Comparison of ENCODE assay signal across 19 cellular contexts in the genomic region with DNA sequence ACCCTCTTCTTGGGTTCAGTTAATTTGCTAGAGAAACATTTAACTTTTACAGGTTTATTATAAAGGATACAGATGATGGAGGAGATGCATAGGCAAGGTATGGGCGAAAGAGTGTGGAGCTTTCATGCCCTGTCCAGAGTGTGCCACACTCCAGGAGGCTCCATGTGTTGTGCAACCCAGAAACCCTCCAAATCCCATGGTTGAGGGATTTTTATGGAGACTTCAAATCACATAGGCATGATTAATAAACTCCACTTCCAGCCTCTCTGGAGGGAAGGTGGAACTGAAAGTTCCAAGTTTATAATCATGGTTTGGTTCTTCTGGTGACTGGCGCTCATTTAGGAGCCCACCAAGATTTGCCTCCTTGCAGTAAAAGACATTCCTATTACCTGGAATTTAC.
"Had no signal": no experiment of that assay in that cellular context is flagged by ENCODE, and none has a peak within 500 bp of the region (broad histone marks: within the 10 kb centered on the region; RNA-seq: fewer than 3 reads in every experiment).

No MANE protein-coding gene starts in this region.

- H3K4me1 ChIP-seq: heart left ventricle, psoas muscle, spleen, tibial artery, upper lobe of right lung, vagina had no signal

- H3K4me1 Mint-ChIP-seq: naive thymus-derived CD4-positive, alpha-beta T cell; stimulated activated memory B cell treated with anti-CD40 and anti-IgM and Interleukin-4, amounts not matched to agents 10 μg/mL and 1 μg/mL and 100 μg/mL, for 72 hours had no signal

- H3K9me3 Mint-ChIP-seq: naive thymus-derived CD4-positive, alpha-beta T cell; nephron progenitor cell; stimulated activated memory B cell treated with anti-CD40 and anti-IgM and Interleukin-4, amounts not matched to agents 10 μg/mL and 1 μg/mL and 100 μg/mL, for 72 hours; stimulated activated naive CD8-positive, alpha-beta T cell treated with anti-CD3 and anti-CD28 coated beads, Interleukin-15, Interleukin-2, amounts not matched to agents 100 ng/mL and 50 ng/mL, for 24 hours had no signal

- H3K27ac Mint-ChIP-seq: nephron progenitor cell; stimulated activated memory B cell treated with anti-CD40 and anti-IgM and Interleukin-4, amounts not matched to agents 10 μg/mL and 1 μg/mL and 100 μg/mL, for 72 hours; stimulated activated naive CD8-positive, alpha-beta T cell treated with anti-CD3 and anti-CD28 coated beads, Interleukin-15, Interleukin-2, amounts not matched to agents 100 ng/mL and 50 ng/mL, for 24 hours had no signal

- H3K4me3 ChIP-seq: heart left ventricle, psoas muscle, spleen, tibial artery, upper lobe of right lung, vagina had no signal

- H3K27me3 ChIP-seq: heart left ventricle, spleen, tibial artery, upper lobe of right lung, vagina had no signal

- H3K27ac ChIP-seq: heart left ventricle, psoas muscle, spleen, tibial artery, upper lobe of right lung, vagina had no signal

- H3K36me3 ChIP-seq: upper lobe of right lung, vagina had no signal

- H3K27me3 Mint-ChIP-seq: naive thymus-derived CD4-positive, alpha-beta T cell; stimulated activated memory B cell treated with anti-CD40 and anti-IgM and Interleukin-4, amounts not matched to agents 10 μg/mL and 1 μg/mL and 100 μg/mL, for 72 hours; stimulated activated naive CD8-positive, alpha-beta T cell treated with anti-CD3 and anti-CD28 coated beads, Interleukin-15, Interleukin-2, amounts not matched to agents 100 ng/mL and 50 ng/mL, for 24 hours had no signal

- DNase-seq: dermis blood vessel endothelial cell; foreskin melanocyte; heart left ventricle; hippocampal formation; mammary epithelial cell; naive thymus-derived CD4-positive, alpha-beta T cell; nephron progenitor cell; psoas muscle; spleen; stimulated activated CD4-positive, alpha-beta T cell treated with anti-CD3 and anti-CD28 coated beads, Interleukin-15, amount 100 ng/mL, for 24 hours; stimulated activated CD4-positive, alpha-beta T cell treated with anti-CD3 and anti-CD28 coated beads, Interleukin-1b, Interleukin-23, amount 100 ng/mL, for 48 hours; stimulated activated CD4-positive, alpha-beta T cell treated with anti-CD3 and anti-CD28 coated beads, Interleukin-4, amount 100 ng/mL, for 24 hours; tibial artery; upper lobe of right lung had no signal

- ATAC-seq: heart left ventricle; left lobe of liver; naive thymus-derived CD4-positive, alpha-beta T cell; psoas muscle; sciatic nerve; stimulated activated memory B cell treated with anti-CD40 and anti-IgM and Interleukin-4, amounts not matched to agents 10 μg/mL and 1 μg/mL and 100 μg/mL, for 72 hours; upper lobe of right lung had no signal

- H3K4me3 Mint-ChIP-seq: naive thymus-derived CD4-positive, alpha-beta T cell; nephron progenitor cell; stimulated activated memory B cell treated with anti-CD40 and anti-IgM and Interleukin-4, amounts not matched to agents 10 μg/mL and 1 μg/mL and 100 μg/mL, for 72 hours; stimulated activated naive CD8-positive, alpha-beta T cell treated with anti-CD3 and anti-CD28 coated beads, Interleukin-15, Interleukin-2, amounts not matched to agents 100 ng/mL and 50 ng/mL, for 24 hours had no signal

- H3K9me3 ChIP-seq: heart left ventricle, psoas muscle, spleen, tibial artery, upper lobe of right lung, vagina had no signal
